1 cellular context compared by ENCODE assay signal in genomic region chr22:21650823-21651520, GRCh38.
TF ChIP-seq lines count a peak whose summit lies in the region.

No MANE protein-coding gene starts in this region.

TF ChIP-seq in SK-N-SH, 30 proteins besides CTCF, POLR2A, EP300 and RAD21 (continued from another document):
- TF ChIP-seq IRF3 (IDR thresholded peaks at IDR 0.05; ENCODE audit: low read depth, low read length) (no peak), JUND (IDR thresholded peaks at IDR 0.05) (no peak), RFX5 (IDR thresholded peaks at IDR 0.05; ENCODE audit: low read length) (no peak), POLR2AphosphoS5 (IDR thresholded peaks at IDR 0.05; ENCODE audit: low read depth, low read length) (no peak), FOXM1 (IDR thresholded peaks at IDR 0.05; ENCODE audit: low read depth) (no peak), TEAD4 (IDR thresholded peaks at IDR 0.05; ENCODE audit: borderline replicate concordance, insufficient read depth) (no peak), FOSL2 (IDR thresholded peaks at IDR 0.05; ENCODE audit: borderline replicate concordance, low read depth) (no peak), EZH2phosphoT487 (IDR thresholded peaks at IDR 0.05; ENCODE audit: borderline replicate concordance, low read depth) (no peak), ZBTB33 (IDR thresholded peaks at IDR 0.05; ENCODE audit: borderline replicate concordance, low read depth) (no peak)
TF ChIP-seq in SK-N-SH: peak in this region for 0.
